In genomic region chr1:46552357-46553237, GRCh38 we compare ENCODE assay signal across 1 cellular context.
TF ChIP-seq lines count a peak whose summit lies in the region.

No MANE protein-coding gene starts in this region.

TF ChIP-seq in HepG2, 621 proteins besides CTCF, POLR2A, EP300 and RAD21:
- TF ChIP-seq MLX (CRISPR knock-in tag; IDR thresholded peaks at IDR 0.05), result no peak
- no peak for TF ChIP-seq ZNF788 (CRISPR knock-in tag; IDR thresholded peaks at IDR 0.05; ENCODE audit: borderline replicate concordance)
- TF ChIP-seq ZNF431 (CRISPR knock-in tag; IDR thresholded peaks at IDR 0.05; ENCODE audit: borderline replicate concordance, low read depth), result no peak
- no peak for TF ChIP-seq ZNF891 (CRISPR knock-in tag; IDR thresholded peaks at IDR 0.05)
